In the genomic region with DNA sequence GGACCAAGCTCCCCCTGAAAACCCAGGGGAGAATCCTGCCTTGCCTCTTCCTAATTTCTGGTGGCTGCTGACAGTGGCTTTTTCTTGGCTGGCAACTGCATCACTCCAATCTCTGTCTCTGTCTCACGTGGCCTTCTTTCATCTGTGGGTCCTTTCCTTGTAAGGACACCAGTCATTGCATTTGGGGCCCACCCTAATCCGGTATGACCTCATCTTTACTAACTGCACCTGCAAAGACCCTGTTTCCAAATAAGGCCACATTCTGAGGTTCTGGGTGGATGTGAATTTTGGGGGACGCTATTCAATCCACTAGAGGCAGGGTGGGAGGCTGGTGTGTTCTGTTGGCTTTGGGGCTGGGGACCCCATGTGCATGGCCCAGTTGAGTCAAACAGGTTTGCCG, we compare ENCODE assay signal across 1 cellular context.
TF ChIP-seq lines count a peak whose summit lies in the region.

No MANE protein-coding gene starts in this region.

TF ChIP-seq in HEK293, 187 proteins besides CTCF, POLR2A, EP300 and RAD21:
- TF ChIP-seq ZNF16 (tag by site-specific recombination; IDR thresholded peaks at IDR 0.05; ENCODE audit: low read depth) (no peak), ZNF335 (tag by site-specific recombination; conservative IDR thresholded peaks at IDR 0.05) (0 out of 2 replicates have a peak, but pooled peaks have one; percentile 24), ZFP69B (tag by site-specific recombination; IDR thresholded peaks at IDR 0.05) (no peak), IKZF3 (tag by site-specific recombination; IDR thresholded peaks at IDR 0.05) (no peak), ZNF404 (tag by site-specific recombination; IDR thresholded peaks at IDR 0.05) (no peak), ZNF544 (tag by site-specific recombination; IDR thresholded peaks at IDR 0.05) (no peak)
- TF ChIP-seq, protein P1, sequence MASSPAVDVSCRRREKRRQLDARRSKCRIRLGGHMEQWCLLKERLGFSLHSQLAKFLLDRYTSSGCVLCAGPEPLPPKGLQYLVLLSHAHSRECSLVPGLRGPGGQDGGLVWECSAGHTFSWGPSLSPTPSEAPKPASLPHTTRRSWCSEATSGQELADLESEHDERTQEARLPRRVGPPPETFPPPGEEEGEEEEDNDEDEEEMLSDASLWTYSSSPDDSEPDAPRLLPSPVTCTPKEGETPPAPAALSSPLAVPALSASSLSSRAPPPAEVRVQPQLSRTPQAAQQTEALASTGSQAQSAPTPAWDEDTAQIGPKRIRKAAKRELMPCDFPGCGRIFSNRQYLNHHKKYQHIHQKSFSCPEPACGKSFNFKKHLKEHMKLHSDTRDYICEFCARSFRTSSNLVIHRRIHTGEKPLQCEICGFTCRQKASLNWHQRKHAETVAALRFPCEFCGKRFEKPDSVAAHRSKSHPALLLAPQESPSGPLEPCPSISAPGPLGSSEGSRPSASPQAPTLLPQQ (tag by site-specific recombination; IDR thresholded peaks at IDR 0.05) = peak; percentile 31; the same call in 1 of the 2 replicates
- TF ChIP-seq, protein P2, sequence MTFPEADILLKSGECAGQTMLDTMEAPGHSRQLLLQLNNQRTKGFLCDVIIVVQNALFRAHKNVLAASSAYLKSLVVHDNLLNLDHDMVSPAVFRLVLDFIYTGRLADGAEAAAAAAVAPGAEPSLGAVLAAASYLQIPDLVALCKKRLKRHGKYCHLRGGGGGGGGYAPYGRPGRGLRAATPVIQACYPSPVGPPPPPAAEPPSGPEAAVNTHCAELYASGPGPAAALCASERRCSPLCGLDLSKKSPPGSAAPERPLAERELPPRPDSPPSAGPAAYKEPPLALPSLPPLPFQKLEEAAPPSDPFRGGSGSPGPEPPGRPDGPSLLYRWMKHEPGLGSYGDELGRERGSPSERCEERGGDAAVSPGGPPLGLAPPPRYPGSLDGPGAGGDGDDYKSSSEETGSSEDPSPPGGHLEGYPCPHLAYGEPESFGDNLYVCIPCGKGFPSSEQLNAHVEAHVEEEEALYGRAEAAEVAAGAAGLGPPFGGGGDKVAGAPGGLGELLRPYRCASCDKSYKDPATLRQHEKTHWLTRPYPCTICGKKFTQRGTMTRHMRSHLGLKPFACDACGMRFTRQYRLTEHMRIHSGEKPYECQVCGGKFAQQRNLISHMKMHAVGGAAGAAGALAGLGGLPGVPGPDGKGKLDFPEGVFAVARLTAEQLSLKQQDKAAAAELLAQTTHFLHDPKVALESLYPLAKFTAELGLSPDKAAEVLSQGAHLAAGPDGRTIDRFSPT (tag by site-specific recombination; IDR thresholded peaks at IDR 0.05) = no peak
- TF ChIP-seq, protein P3, sequence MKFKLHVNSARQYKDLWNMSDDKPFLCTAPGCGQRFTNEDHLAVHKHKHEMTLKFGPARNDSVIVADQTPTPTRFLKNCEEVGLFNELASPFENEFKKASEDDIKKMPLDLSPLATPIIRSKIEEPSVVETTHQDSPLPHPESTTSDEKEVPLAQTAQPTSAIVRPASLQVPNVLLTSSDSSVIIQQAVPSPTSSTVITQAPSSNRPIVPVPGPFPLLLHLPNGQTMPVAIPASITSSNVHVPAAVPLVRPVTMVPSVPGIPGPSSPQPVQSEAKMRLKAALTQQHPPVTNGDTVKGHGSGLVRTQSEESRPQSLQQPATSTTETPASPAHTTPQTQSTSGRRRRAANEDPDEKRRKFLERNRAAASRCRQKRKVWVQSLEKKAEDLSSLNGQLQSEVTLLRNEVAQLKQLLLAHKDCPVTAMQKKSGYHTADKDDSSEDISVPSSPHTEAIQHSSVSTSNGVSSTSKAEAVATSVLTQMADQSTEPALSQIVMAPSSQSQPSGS (tag by site-specific recombination; IDR thresholded peaks at IDR 0.05; ENCODE audit: low read depth) = no peak
- TF ChIP-seq, protein P4, sequence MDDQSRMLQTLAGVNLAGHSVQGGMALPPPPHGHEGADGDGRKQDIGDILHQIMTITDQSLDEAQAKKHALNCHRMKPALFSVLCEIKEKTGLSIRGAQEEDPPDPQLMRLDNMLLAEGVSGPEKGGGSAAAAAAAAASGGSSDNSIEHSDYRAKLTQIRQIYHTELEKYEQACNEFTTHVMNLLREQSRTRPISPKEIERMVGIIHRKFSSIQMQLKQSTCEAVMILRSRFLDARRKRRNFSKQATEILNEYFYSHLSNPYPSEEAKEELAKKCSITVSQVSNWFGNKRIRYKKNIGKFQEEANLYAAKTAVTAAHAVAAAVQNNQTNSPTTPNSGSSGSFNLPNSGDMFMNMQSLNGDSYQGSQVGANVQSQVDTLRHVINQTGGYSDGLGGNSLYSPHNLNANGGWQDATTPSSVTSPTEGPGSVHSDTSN (CRISPR knock-in tag; IDR thresholded peaks at IDR 0.05) = no peak
